ENCODE assay signal across 10 cellular contexts in genomic region chr15:45075440-45076320, GRCh38. TPM values are rescaled to one million over a fixed set of nuclear protein-coding genes. Genes with fewer than 3 reads are reported as not detected.
A peak's percentile ranks its signal among the peaks of the same experiment; 100 is the strongest.
DNase-seq lines count a peak whose midpoint lies in the region; ATAC-seq, FAIRE-seq and TF ChIP-seq lines count a peak whose summit lies in the region.
"Not testable (repeated sequence)": the region's sequence is repeated elsewhere in the genome, so short reads cannot be mapped to it uniquely, and the experiment has no call there.
"Had no signal": no experiment of that assay in that cellular context is flagged by ENCODE, and none has a peak within 500 bp of the region (broad histone marks: within the 10 kb centered on the region; RNA-seq: fewer than 3 reads in every experiment).

No MANE protein-coding gene starts in this region.

- DNase-seq in Panc1 (ENCODE audit: low read depth, low spot score); bronchial epithelial cell (ENCODE audit: low read depth); HepG2 (ENCODE audit: low spot score); pancreas: not testable (repeated sequence)

- H3K27me3 ChIP-seq in Panc1 (ENCODE audit: control insufficient read depth, insufficient read depth, low read length); bronchial epithelial cell (ENCODE audit: control insufficient read depth, insufficient read depth, low read length); HepG2 (ENCODE audit: control insufficient read depth in 1 of 2, insufficient read depth in 2 of 2, low read length in 2 of 2); pancreas: not testable (repeated sequence)

- not testable (repeated sequence) for TF ChIP-seq RAD21 in HepG2 (CRISPR knock-in tag; IDR thresholded peaks at IDR 0.05)

- H3K36me3 ChIP-seq in Panc1 (ENCODE audit: control insufficient read depth, insufficient read depth, low read length); bronchial epithelial cell (ENCODE audit: control insufficient read depth, insufficient read depth, low read length); HepG2 (replicated peaks in 1 of 2; ENCODE audit: control insufficient read depth in 1 of 2, insufficient read depth in 2 of 2, low read length in 2 of 2); pancreas: not testable (repeated sequence)

- peak; percentile 52 for FAIRE-seq in bronchial epithelial cell (lab: Jason Lieb, UNC)
- FAIRE-seq in HepG2 (lab: Jason Lieb, UNC) = peak; percentile 99
- not testable (repeated sequence) for FAIRE-seq in pancreas (lab: Jason Lieb, UNC)

- WGBS in HepG2 (ENCODE audit: low lambda C conversion rate) = no CpG with 5 or more reads among the region's 9 CpGs
- WGBS in pancreas, 2 donors = 91 to 100% methylated on average over 1 of the region's 9 CpGs

- not testable (repeated sequence) for H2AFZ ChIP-seq in HepG2 (ENCODE audit: low read length)

- TF ChIP-seq POLR2A in HepG2 (IDR thresholded peaks at IDR 0.05; ENCODE audit: insufficient read depth in 1 of 2, low read depth in 2 of 2, low read length in 2 of 2) = not testable (repeated sequence)

- not testable (repeated sequence) for H3K9ac ChIP-seq in HepG2 (ENCODE audit: insufficient read depth, low read depth, low read length)

- H3K4me3 ChIP-seq in Panc1 (ENCODE audit: low read depth in 2 of 2, low read length in 2 of 2); bronchial epithelial cell (ENCODE audit: low read depth, low read length); HepG2 (replicated peaks in 1 of 3; ENCODE audit: insufficient read depth in 1 of 3, low read depth in 2 of 3, low read length in 3 of 3); pancreas: not testable (repeated sequence)

- H3K4me2 ChIP-seq in HepG2 (ENCODE audit: low read depth, low read length) = not testable (repeated sequence)

- in situ Hi-C loops in Panc1 (cut with HindIII; ENCODE audit: low pct_unique_long_range_greater_than_20kb, low sequenced_read_pairs); HepG2 (cut with HindIII; ENCODE audit: extremely low pct_ligation_motif_present, low pct_unique_long_range_greater_than_20kb): not testable (repeated sequence)

- H3K79me2 ChIP-seq in HepG2 (ENCODE audit: insufficient read depth, low read length) = not testable (repeated sequence)

- ATAC-seq in Panc1 (peak; percentile 54; the same call in 1 of the 2 replicates), HepG2 (peak; percentile 87), pancreas (peak; percentile 32 to 72 (median 64))

- not testable (repeated sequence) for TF ChIP-seq EP300 in HepG2 (IDR thresholded peaks at IDR 0.05; ENCODE audit: low read depth in 2 of 2, low read length in 2 of 2); HepG2 (CRISPR knock-in tag; IDR thresholded peaks at IDR 0.05; ENCODE audit: borderline replicate concordance)

- H3K4me1 ChIP-seq in Panc1 (ENCODE audit: control insufficient read depth, insufficient read depth, low read length); pancreas: not testable (repeated sequence)
- peaks cover 12% of the 10 kb centered on the region; the same call in 1 of the 2 replicates for H3K4me1 ChIP-seq in HepG2 (ENCODE audit: insufficient read depth, low read length)

- H3K27ac ChIP-seq in Panc1 (ENCODE audit: low read length); HepG2 (ENCODE audit: extremely low read length, insufficient read depth, low read length); pancreas: not testable (repeated sequence)

- intact Hi-C loops in Panc1 (cut with micrococcal nuclease; ENCODE audit: unreplicated experiment); HepG2 (cut with micrococcal nuclease; ENCODE audit: unreplicated experiment); pancreas (cut with DNase I): not testable (repeated sequence)

- H4K20me1 ChIP-seq in HepG2 (ENCODE audit: insufficient read depth, low read length) = not testable (repeated sequence)

- CTCF ChIA-PET in Panc1 (lab: Charles Lee); HepG2 (lab: Yijun Ruan, JAX; ENCODE audit: low intra/inter-chr PET ratio, low total read pairs): not testable (repeated sequence)

- not testable (repeated sequence) for H3K9me3 ChIP-seq in Panc1 (ENCODE audit: control insufficient read depth, insufficient read depth, low read depth, low read length); HepG2 (ENCODE audit: low read length); pancreas

- TF ChIP-seq CTCF in Panc1 (IDR thresholded peaks at IDR 0.05); bronchial epithelial cell (IDR thresholded peaks at IDR 0.05; ENCODE audit: insufficient read depth, low read length, severe bottlenecking); HepG2 (CRISPR knock-in tag; IDR thresholded peaks at IDR 0.05); pancreas (IDR thresholded peaks at IDR 0.05): not testable (repeated sequence)

- POLR2A ChIA-PET in Panc1 (lab: Charles Lee); HepG2 (lab: Yijun Ruan, JAX): not testable (repeated sequence)

- BruUV-seq in Panc1 (replicated peaks; lab: Mats Ljungman, UMichigan) = not testable (repeated sequence)
- TSS peak; percentile 34 for BruUV-seq in HepG2 (replicated peaks; lab: Mats Ljungman, UMichigan)

RNA-seq across cellular contexts. Expression of gene DUOX2, which starts 38.3 kb away (rescaled TPM):
- total RNA-seq in Panc1 (2021; ENCODE audit: unreplicated experiment) (0.08 TPM), bronchial epithelial cell (0.90 and 1.1 TPM in 2 replicates), HepG2 (2016; rRNA removed; fragmentation: Illumina TruSeq; extraction: Trizol) (not detected in 2 replicates), pancreas (10 to 100 TPM in 2 of 6 donors, 1 to 10 TPM in 1, under 1 TPM in 3; 0.46 to 32.2 (median 1.0) TPM)
- polyA plus RNA-seq in Panc1 (2012; ENCODE audit: insufficient read length) = 0.06 TPM
- total RNA-seq in HepG2 (2016; cell fraction: cytosol; rRNA removed; fragmentation: Illumina TruSeq; extraction: Trizol; ENCODE audit: low read depth) = not detected in 2 replicates
- not detected in 2 replicates for total RNA-seq in HepG2 (2016; cell fraction: insoluble cytoplasmic fraction; rRNA removed; fragmentation: Illumina TruSeq; extraction: Trizol)
- not detected in 2 replicates for total RNA-seq in HepG2 (2016; cell fraction: membrane; rRNA removed; fragmentation: Illumina TruSeq; extraction: Trizol)
- total RNA-seq in HepG2 (2016; cell fraction: nucleus; rRNA removed; fragmentation: Illumina TruSeq; extraction: Trizol) = not detected in 2 replicates
- polyA plus RNA-seq in HepG2 (2011; rRNA removed) (0.08 and 0.27 TPM in 2 replicates), pancreas (under 1 TPM; 0.15 to 0.35 TPM)
- polyA plus RNA-seq in HepG2 (2011; cell fraction: cytosol; rRNA removed) = 0.04 and 0.06 TPM in 2 replicates
- polyA plus RNA-seq in HepG2 (2011; cell fraction: nucleus; rRNA removed) = 1.3 and 1.5 TPM in 2 replicates
- polyA plus RNA-seq in HepG2 (2012) = 0.09 and 0.39 TPM in 2 replicates
- polyA plus RNA-seq in HepG2 (2016; cell fraction: cytosol; fragmentation: Illumina TruSeq; extraction: Trizol; ENCODE audit: low read depth) = not detected in 2 replicates
- polyA plus RNA-seq in HepG2 (2016; cell fraction: insoluble cytoplasmic fraction; fragmentation: Illumina TruSeq; extraction: Trizol; ENCODE audit: low read depth) = not detected in 2 replicates
- polyA plus RNA-seq in HepG2 (2016; cell fraction: membrane; fragmentation: Illumina TruSeq; extraction: Trizol; ENCODE audit: low read depth) = not detected in 2 replicates
- not detected in 2 replicates for polyA plus RNA-seq in HepG2 (2016; cell fraction: nucleus; fragmentation: Illumina TruSeq; extraction: Trizol; ENCODE audit: insufficient read depth, low read depth)
- polyA minus RNA-seq in HepG2 (2011; rRNA and poly(A)+ RNA removed; ENCODE audit: low replicate concordance) = 0.02 and 0.16 TPM in 2 replicates
- polyA minus RNA-seq in HepG2 (2011; cell fraction: cytosol; rRNA and poly(A)+ RNA removed) = 0.09 and 0.30 TPM in 2 replicates
- polyA minus RNA-seq in HepG2 (2011; cell fraction: nucleus; rRNA and poly(A)+ RNA removed) = 0.39 and 0.62 TPM in 2 replicates
- total RNA-seq: H1 had no signal
- polyA plus RNA-seq: BJ had no signal

RNA-seq across cellular contexts. Expression of gene DUOXA2, which starts 38.4 kb away (rescaled TPM):
- total RNA-seq in Panc1 (2021; ENCODE audit: unreplicated experiment) (not detected), bronchial epithelial cell (0.13 TPM in 1 of 2 replicates, not detected in the other), HepG2 (2016; rRNA removed; fragmentation: Illumina TruSeq; extraction: Trizol) (not detected in 2 replicates), pancreas (10 to 100 TPM in 1 of 6 donors, 1 to 10 TPM in 1, under 1 TPM in 2, not detected in 2; 0.35 to 17.0 (median 3.9) TPM)
- not detected for polyA plus RNA-seq in Panc1 (2012; ENCODE audit: insufficient read length)
- not detected in 2 replicates for total RNA-seq in HepG2 (2016; cell fraction: cytosol; rRNA removed; fragmentation: Illumina TruSeq; extraction: Trizol; ENCODE audit: low read depth)
- total RNA-seq in HepG2 (2016; cell fraction: insoluble cytoplasmic fraction; rRNA removed; fragmentation: Illumina TruSeq; extraction: Trizol) = not detected in 2 replicates
- not detected in 2 replicates for total RNA-seq in HepG2 (2016; cell fraction: membrane; rRNA removed; fragmentation: Illumina TruSeq; extraction: Trizol)
- total RNA-seq in HepG2 (2016; cell fraction: nucleus; rRNA removed; fragmentation: Illumina TruSeq; extraction: Trizol) = not detected in 2 replicates
- polyA plus RNA-seq in HepG2 (2011; rRNA removed) (0.32 and 0.61 TPM in 2 replicates), pancreas (under 1 TPM in 1 of 2 donors, not detected in 1; 0.16 TPM)
- 0.27 TPM in 2 replicates for polyA plus RNA-seq in HepG2 (2011; cell fraction: cytosol; rRNA removed)
- polyA plus RNA-seq in HepG2 (2011; cell fraction: nucleus; rRNA removed) = 0.90 and 1.2 TPM in 2 replicates
- polyA plus RNA-seq in HepG2 (2012) = 0.12 and 0.71 TPM in 2 replicates
- polyA plus RNA-seq in HepG2 (2016; cell fraction: cytosol; fragmentation: Illumina TruSeq; extraction: Trizol; ENCODE audit: low read depth) = not detected in 2 replicates
- not detected in 2 replicates for polyA plus RNA-seq in HepG2 (2016; cell fraction: insoluble cytoplasmic fraction; fragmentation: Illumina TruSeq; extraction: Trizol; ENCODE audit: low read depth)
- polyA plus RNA-seq in HepG2 (2016; cell fraction: membrane; fragmentation: Illumina TruSeq; extraction: Trizol; ENCODE audit: low read depth) = not detected in 2 replicates
- polyA plus RNA-seq in HepG2 (2016; cell fraction: nucleus; fragmentation: Illumina TruSeq; extraction: Trizol; ENCODE audit: insufficient read depth, low read depth) = not detected in 2 replicates
- 0.32 TPM in 1 of 2 replicates, not detected in the other for polyA minus RNA-seq in HepG2 (2011; rRNA and poly(A)+ RNA removed; ENCODE audit: low replicate concordance)
- polyA minus RNA-seq in HepG2 (2011; cell fraction: cytosol; rRNA and poly(A)+ RNA removed) = not detected in 2 replicates
- 0.37 TPM in 1 of 2 replicates, not detected in the other for polyA minus RNA-seq in HepG2 (2011; cell fraction: nucleus; rRNA and poly(A)+ RNA removed)
- total RNA-seq: CD4-positive, alpha-beta T cell; H1; H9 had no signal
- polyA plus RNA-seq: A549, BJ had no signal

RNA-seq across cellular contexts. Expression of gene SORD, which starts 52.7 kb away (rescaled TPM):
- total RNA-seq in Panc1 (2021; ENCODE audit: unreplicated experiment) (34.0 TPM), bronchial epithelial cell (11.3 and 23.2 TPM in 2 replicates), HepG2 (2016; rRNA removed; fragmentation: Illumina TruSeq; extraction: Trizol) (59.1 and 104 TPM in 2 replicates), pancreas (10 to 100 TPM in 2 of 6 donors, 1 to 10 TPM in 4; 6.4 to 14.7 (median 8.9) TPM)
- 30.5 TPM for polyA plus RNA-seq in Panc1 (2012; ENCODE audit: insufficient read length)
- 7.1 and 7.4 TPM in 2 replicates for total RNA-seq in HepG2 (2016; cell fraction: cytosol; rRNA removed; fragmentation: Illumina TruSeq; extraction: Trizol; ENCODE audit: low read depth)
- total RNA-seq in HepG2 (2016; cell fraction: insoluble cytoplasmic fraction; rRNA removed; fragmentation: Illumina TruSeq; extraction: Trizol) = 59.7 and 103 TPM in 2 replicates
- total RNA-seq in HepG2 (2016; cell fraction: membrane; rRNA removed; fragmentation: Illumina TruSeq; extraction: Trizol) = 22.6 and 22.9 TPM in 2 replicates
- total RNA-seq in HepG2 (2016; cell fraction: nucleus; rRNA removed; fragmentation: Illumina TruSeq; extraction: Trizol) = 46.4 and 52.3 TPM in 2 replicates
- polyA plus RNA-seq in HepG2 (2011; rRNA removed) (73.1 and 95.3 TPM in 2 replicates), pancreas (1 to 10 TPM; 2.1 to 8.9 TPM)
- 78.7 and 91.6 TPM in 2 replicates for polyA plus RNA-seq in HepG2 (2011; cell fraction: cytosol; rRNA removed)
- polyA plus RNA-seq in HepG2 (2011; cell fraction: nucleus; rRNA removed) = 94.1 and 102 TPM in 2 replicates
- polyA plus RNA-seq in HepG2 (2012) = 74.2 and 78.2 TPM in 2 replicates
- polyA plus RNA-seq in HepG2 (2016; cell fraction: cytosol; fragmentation: Illumina TruSeq; extraction: Trizol; ENCODE audit: low read depth) = 10.6 and 11.4 TPM in 2 replicates
- polyA plus RNA-seq in HepG2 (2016; cell fraction: insoluble cytoplasmic fraction; fragmentation: Illumina TruSeq; extraction: Trizol; ENCODE audit: low read depth) = 128 and 136 TPM in 2 replicates
- 18.9 and 20.0 TPM in 2 replicates for polyA plus RNA-seq in HepG2 (2016; cell fraction: membrane; fragmentation: Illumina TruSeq; extraction: Trizol; ENCODE audit: low read depth)
- 92.1 and 93.6 TPM in 2 replicates for polyA plus RNA-seq in HepG2 (2016; cell fraction: nucleus; fragmentation: Illumina TruSeq; extraction: Trizol; ENCODE audit: insufficient read depth, low read depth)
- polyA minus RNA-seq in HepG2 (2011; rRNA and poly(A)+ RNA removed; ENCODE audit: low replicate concordance) = 117 and 252 TPM in 2 replicates
- 46.5 and 50.3 TPM in 2 replicates for polyA minus RNA-seq in HepG2 (2011; cell fraction: cytosol; rRNA and poly(A)+ RNA removed)
- 35.7 and 43.0 TPM in 2 replicates for polyA minus RNA-seq in HepG2 (2011; cell fraction: nucleus; rRNA and poly(A)+ RNA removed)

RNA-seq across cellular contexts. Expression of gene DUOXA1, which starts 54.0 kb away (rescaled TPM):
- total RNA-seq in Panc1 (2021; ENCODE audit: unreplicated experiment) (not detected), bronchial epithelial cell (27.1 and 54.5 TPM in 2 replicates), HepG2 (2016; rRNA removed; fragmentation: Illumina TruSeq; extraction: Trizol) (not detected in 2 replicates), pancreas (under 1 TPM in 3 of 6 donors, not detected in 3; 0.17 to 0.22 (median 0.19) TPM)
- not detected for polyA plus RNA-seq in Panc1 (2012; ENCODE audit: insufficient read length)
- total RNA-seq in HepG2 (2016; cell fraction: cytosol; rRNA removed; fragmentation: Illumina TruSeq; extraction: Trizol; ENCODE audit: low read depth) = not detected in 2 replicates
- not detected in 2 replicates for total RNA-seq in HepG2 (2016; cell fraction: insoluble cytoplasmic fraction; rRNA removed; fragmentation: Illumina TruSeq; extraction: Trizol)
- not detected in 2 replicates for total RNA-seq in HepG2 (2016; cell fraction: membrane; rRNA removed; fragmentation: Illumina TruSeq; extraction: Trizol)
- total RNA-seq in HepG2 (2016; cell fraction: nucleus; rRNA removed; fragmentation: Illumina TruSeq; extraction: Trizol) = not detected in 2 replicates
- polyA plus RNA-seq in HepG2 (2011; rRNA removed) (0.10 TPM in 1 of 2 replicates, not detected in the other), pancreas (under 1 TPM; 0.11 to 0.14 TPM)
- polyA plus RNA-seq in HepG2 (2011; cell fraction: cytosol; rRNA removed) = 0.03 and 0.07 TPM in 2 replicates
- 0.14 TPM in 1 of 2 replicates, not detected in the other for polyA plus RNA-seq in HepG2 (2011; cell fraction: nucleus; rRNA removed)
- polyA plus RNA-seq in HepG2 (2012) = 0.19 TPM in 1 of 2 replicates, not detected in the other
- not detected in 2 replicates for polyA plus RNA-seq in HepG2 (2016; cell fraction: cytosol; fragmentation: Illumina TruSeq; extraction: Trizol; ENCODE audit: low read depth)
- polyA plus RNA-seq in HepG2 (2016; cell fraction: insoluble cytoplasmic fraction; fragmentation: Illumina TruSeq; extraction: Trizol; ENCODE audit: low read depth) = not detected in 2 replicates
- not detected in 2 replicates for polyA plus RNA-seq in HepG2 (2016; cell fraction: membrane; fragmentation: Illumina TruSeq; extraction: Trizol; ENCODE audit: low read depth)
- polyA plus RNA-seq in HepG2 (2016; cell fraction: nucleus; fragmentation: Illumina TruSeq; extraction: Trizol; ENCODE audit: insufficient read depth, low read depth) = not detected in 2 replicates
- 0.14 TPM in 2 replicates for polyA minus RNA-seq in HepG2 (2011; rRNA and poly(A)+ RNA removed; ENCODE audit: low replicate concordance)
- not detected in 2 replicates for polyA minus RNA-seq in HepG2 (2011; cell fraction: cytosol; rRNA and poly(A)+ RNA removed)
- not detected in 2 replicates for polyA minus RNA-seq in HepG2 (2011; cell fraction: nucleus; rRNA and poly(A)+ RNA removed)
- total RNA-seq: Caco-2, H1 had no signal
- polyA plus RNA-seq: BJ had no signal

RNA-seq across cellular contexts. Expression of gene DUOX1, which starts 54.1 kb away (rescaled TPM):
- total RNA-seq in Panc1 (2021; ENCODE audit: unreplicated experiment) (0.31 TPM), bronchial epithelial cell (13.2 and 37.0 TPM in 2 replicates), HepG2 (2016; rRNA removed; fragmentation: Illumina TruSeq; extraction: Trizol) (not detected in 2 replicates), pancreas (under 1 TPM; 0.14 to 0.97 (median 0.47) TPM)
- 1.4 TPM for polyA plus RNA-seq in Panc1 (2012; ENCODE audit: insufficient read length)
- not detected in 2 replicates for total RNA-seq in HepG2 (2016; cell fraction: cytosol; rRNA removed; fragmentation: Illumina TruSeq; extraction: Trizol; ENCODE audit: low read depth)
- not detected in 2 replicates for total RNA-seq in HepG2 (2016; cell fraction: insoluble cytoplasmic fraction; rRNA removed; fragmentation: Illumina TruSeq; extraction: Trizol)
- not detected in 2 replicates for total RNA-seq in HepG2 (2016; cell fraction: membrane; rRNA removed; fragmentation: Illumina TruSeq; extraction: Trizol)
- not detected in 2 replicates for total RNA-seq in HepG2 (2016; cell fraction: nucleus; rRNA removed; fragmentation: Illumina TruSeq; extraction: Trizol)
- polyA plus RNA-seq in HepG2 (2011; rRNA removed) (0.03 TPM in 1 of 2 replicates, not detected in the other), pancreas (under 1 TPM; 0.16 to 0.27 TPM)
- not detected in 2 replicates for polyA plus RNA-seq in HepG2 (2011; cell fraction: cytosol; rRNA removed)
- polyA plus RNA-seq in HepG2 (2011; cell fraction: nucleus; rRNA removed) = 0.03 TPM in 1 of 2 replicates, not detected in the other
- 0.28 and 0.65 TPM in 2 replicates for polyA plus RNA-seq in HepG2 (2012)
- not detected in 2 replicates for polyA plus RNA-seq in HepG2 (2016; cell fraction: cytosol; fragmentation: Illumina TruSeq; extraction: Trizol; ENCODE audit: low read depth)
- 0.13 TPM in 1 of 2 replicates, not detected in the other for polyA plus RNA-seq in HepG2 (2016; cell fraction: insoluble cytoplasmic fraction; fragmentation: Illumina TruSeq; extraction: Trizol; ENCODE audit: low read depth)
- polyA plus RNA-seq in HepG2 (2016; cell fraction: membrane; fragmentation: Illumina TruSeq; extraction: Trizol; ENCODE audit: low read depth) = not detected in 2 replicates
- polyA plus RNA-seq in HepG2 (2016; cell fraction: nucleus; fragmentation: Illumina TruSeq; extraction: Trizol; ENCODE audit: insufficient read depth, low read depth) = not detected in 2 replicates
- 0.47 TPM in 1 of 2 replicates, not detected in the other for polyA minus RNA-seq in HepG2 (2011; rRNA and poly(A)+ RNA removed; ENCODE audit: low replicate concordance)
- not detected in 2 replicates for polyA minus RNA-seq in HepG2 (2011; cell fraction: cytosol; rRNA and poly(A)+ RNA removed)
- polyA minus RNA-seq in HepG2 (2011; cell fraction: nucleus; rRNA and poly(A)+ RNA removed) = not detected in 2 replicates
- polyA plus RNA-seq: A549 had no signal
